2 cellular contexts compared by ENCODE assay signal in the genomic region with DNA sequence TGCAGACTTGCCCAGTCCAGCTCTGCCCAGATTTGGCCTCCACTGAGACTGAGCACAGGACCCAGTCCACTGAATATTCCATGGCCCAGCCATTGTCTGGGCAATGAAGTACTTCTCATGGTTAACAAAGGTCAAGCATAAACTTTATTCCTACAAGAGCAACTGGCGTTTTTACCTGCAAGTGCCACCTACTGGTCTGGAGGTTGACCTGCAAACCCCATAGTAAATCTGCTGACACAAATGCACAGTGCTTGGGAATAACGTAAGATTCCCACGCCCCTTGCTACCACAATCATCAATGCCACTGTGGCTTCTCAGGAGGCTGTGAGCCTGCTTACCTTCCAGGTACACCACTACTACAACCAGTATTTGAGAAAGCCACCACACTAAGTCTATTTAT.
TF ChIP-seq lines count a peak whose summit lies in the region.

No MANE protein-coding gene starts in this region.

TF ChIP-seq in IMR-90, 13 proteins besides CTCF, POLR2A, EP300 and RAD21:
- TF ChIP-seq, protein P1, sequence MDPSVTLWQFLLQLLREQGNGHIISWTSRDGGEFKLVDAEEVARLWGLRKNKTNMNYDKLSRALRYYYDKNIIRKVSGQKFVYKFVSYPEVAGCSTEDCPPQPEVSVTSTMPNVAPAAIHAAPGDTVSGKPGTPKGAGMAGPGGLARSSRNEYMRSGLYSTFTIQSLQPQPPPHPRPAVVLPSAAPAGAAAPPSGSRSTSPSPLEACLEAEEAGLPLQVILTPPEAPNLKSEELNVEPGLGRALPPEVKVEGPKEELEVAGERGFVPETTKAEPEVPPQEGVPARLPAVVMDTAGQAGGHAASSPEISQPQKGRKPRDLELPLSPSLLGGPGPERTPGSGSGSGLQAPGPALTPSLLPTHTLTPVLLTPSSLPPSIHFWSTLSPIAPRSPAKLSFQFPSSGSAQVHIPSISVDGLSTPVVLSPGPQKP (IDR thresholded peaks at IDR 0.05; ENCODE audit: borderline replicate concordance, low read depth, low read length), result no peak
- no peak for TF ChIP-seq FOS (IDR thresholded peaks at IDR 0.05; ENCODE audit: low read depth, low read length)
- TF ChIP-seq RCOR1 (IDR thresholded peaks at IDR 0.05; ENCODE audit: insufficient replicate concordance, low read length), result no peak
- no peak for TF ChIP-seq MAFK (IDR thresholded peaks at IDR 0.05; ENCODE audit: low read depth, low read length)
- TF ChIP-seq, protein P2, sequence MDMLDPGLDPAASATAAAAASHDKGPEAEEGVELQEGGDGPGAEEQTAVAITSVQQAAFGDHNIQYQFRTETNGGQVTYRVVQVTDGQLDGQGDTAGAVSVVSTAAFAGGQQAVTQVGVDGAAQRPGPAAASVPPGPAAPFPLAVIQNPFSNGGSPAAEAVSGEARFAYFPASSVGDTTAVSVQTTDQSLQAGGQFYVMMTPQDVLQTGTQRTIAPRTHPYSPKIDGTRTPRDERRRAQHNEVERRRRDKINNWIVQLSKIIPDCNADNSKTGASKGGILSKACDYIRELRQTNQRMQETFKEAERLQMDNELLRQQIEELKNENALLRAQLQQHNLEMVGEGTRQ (IDR thresholded peaks at IDR 0.05; ENCODE audit: low read depth, low read length), result no peak
- TF ChIP-seq SMC3 (IDR thresholded peaks at IDR 0.05; ENCODE audit: low read depth, low read length), result no peak
- TF ChIP-seq RFX5 (IDR thresholded peaks at IDR 0.05; ENCODE audit: low read depth, low read length), result no peak
- TF ChIP-seq MXI1 (IDR thresholded peaks at IDR 0.05; ENCODE audit: borderline replicate concordance, low read depth, low read length), result no peak
- TF ChIP-seq NFE2L2 (IDR thresholded peaks at IDR 0.05; ENCODE audit: low read depth, low read length), result no peak
- TF ChIP-seq CEBPB (IDR thresholded peaks at IDR 0.05; ENCODE audit: low read depth, low read length), result no peak
- no peak for TF ChIP-seq MAZ (IDR thresholded peaks at IDR 0.05; ENCODE audit: borderline replicate concordance, low read depth, low read length)

TF ChIP-seq in GM12878, 131 proteins besides CTCF, POLR2A, EP300 and RAD21:
- TF ChIP-seq LARP7 (IDR thresholded peaks at IDR 0.05) (no peak), RBBP5 (conservative IDR thresholded peaks at IDR 0.05) (no peak), FOXM1 (IDR thresholded peaks at IDR 0.05; ENCODE audit: low read depth, low read length) (no peak), NFXL1 (IDR thresholded peaks at IDR 0.05; ENCODE audit: borderline replicate concordance) (no peak), ESRRA (IDR thresholded peaks at IDR 0.05; ENCODE audit: low read length) (no peak), ZSCAN29 (IDR thresholded peaks at IDR 0.05) (no peak)
- TF ChIP-seq, protein P3, sequence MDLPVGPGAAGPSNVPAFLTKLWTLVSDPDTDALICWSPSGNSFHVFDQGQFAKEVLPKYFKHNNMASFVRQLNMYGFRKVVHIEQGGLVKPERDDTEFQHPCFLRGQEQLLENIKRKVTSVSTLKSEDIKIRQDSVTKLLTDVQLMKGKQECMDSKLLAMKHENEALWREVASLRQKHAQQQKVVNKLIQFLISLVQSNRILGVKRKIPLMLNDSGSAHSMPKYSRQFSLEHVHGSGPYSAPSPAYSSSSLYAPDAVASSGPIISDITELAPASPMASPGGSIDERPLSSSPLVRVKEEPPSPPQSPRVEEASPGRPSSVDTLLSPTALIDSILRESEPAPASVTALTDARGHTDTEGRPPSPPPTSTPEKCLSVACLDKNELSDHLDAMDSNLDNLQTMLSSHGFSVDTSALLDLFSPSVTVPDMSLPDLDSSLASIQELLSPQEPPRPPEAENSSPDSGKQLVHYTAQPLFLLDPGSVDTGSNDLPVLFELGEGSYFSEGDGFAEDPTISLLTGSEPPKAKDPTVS (IDR thresholded peaks at IDR 0.05; ENCODE audit: low read depth, low read length), result no peak
- TF ChIP-seq, protein P4, sequence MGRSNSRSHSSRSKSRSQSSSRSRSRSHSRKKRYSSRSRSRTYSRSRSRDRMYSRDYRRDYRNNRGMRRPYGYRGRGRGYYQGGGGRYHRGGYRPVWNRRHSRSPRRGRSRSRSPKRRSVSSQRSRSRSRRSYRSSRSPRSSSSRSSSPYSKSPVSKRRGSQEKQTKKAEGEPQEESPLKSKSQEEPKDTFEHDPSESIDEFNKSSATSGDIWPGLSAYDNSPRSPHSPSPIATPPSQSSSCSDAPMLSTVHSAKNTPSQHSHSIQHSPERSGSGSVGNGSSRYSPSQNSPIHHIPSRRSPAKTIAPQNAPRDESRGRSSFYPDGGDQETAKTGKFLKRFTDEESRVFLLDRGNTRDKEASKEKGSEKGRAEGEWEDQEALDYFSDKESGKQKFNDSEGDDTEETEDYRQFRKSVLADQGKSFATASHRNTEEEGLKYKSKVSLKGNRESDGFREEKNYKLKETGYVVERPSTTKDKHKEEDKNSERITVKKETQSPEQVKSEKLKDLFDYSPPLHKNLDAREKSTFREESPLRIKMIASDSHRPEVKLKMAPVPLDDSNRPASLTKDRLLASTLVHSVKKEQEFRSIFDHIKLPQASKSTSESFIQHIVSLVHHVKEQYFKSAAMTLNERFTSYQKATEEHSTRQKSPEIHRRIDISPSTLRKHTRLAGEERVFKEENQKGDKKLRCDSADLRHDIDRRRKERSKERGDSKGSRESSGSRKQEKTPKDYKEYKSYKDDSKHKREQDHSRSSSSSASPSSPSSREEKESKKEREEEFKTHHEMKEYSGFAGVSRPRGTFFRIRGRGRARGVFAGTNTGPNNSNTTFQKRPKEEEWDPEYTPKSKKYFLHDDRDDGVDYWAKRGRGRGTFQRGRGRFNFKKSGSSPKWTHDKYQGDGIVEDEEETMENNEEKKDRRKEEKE (IDR thresholded peaks at IDR 0.05), result no peak
- TF ChIP-seq, protein P5, sequence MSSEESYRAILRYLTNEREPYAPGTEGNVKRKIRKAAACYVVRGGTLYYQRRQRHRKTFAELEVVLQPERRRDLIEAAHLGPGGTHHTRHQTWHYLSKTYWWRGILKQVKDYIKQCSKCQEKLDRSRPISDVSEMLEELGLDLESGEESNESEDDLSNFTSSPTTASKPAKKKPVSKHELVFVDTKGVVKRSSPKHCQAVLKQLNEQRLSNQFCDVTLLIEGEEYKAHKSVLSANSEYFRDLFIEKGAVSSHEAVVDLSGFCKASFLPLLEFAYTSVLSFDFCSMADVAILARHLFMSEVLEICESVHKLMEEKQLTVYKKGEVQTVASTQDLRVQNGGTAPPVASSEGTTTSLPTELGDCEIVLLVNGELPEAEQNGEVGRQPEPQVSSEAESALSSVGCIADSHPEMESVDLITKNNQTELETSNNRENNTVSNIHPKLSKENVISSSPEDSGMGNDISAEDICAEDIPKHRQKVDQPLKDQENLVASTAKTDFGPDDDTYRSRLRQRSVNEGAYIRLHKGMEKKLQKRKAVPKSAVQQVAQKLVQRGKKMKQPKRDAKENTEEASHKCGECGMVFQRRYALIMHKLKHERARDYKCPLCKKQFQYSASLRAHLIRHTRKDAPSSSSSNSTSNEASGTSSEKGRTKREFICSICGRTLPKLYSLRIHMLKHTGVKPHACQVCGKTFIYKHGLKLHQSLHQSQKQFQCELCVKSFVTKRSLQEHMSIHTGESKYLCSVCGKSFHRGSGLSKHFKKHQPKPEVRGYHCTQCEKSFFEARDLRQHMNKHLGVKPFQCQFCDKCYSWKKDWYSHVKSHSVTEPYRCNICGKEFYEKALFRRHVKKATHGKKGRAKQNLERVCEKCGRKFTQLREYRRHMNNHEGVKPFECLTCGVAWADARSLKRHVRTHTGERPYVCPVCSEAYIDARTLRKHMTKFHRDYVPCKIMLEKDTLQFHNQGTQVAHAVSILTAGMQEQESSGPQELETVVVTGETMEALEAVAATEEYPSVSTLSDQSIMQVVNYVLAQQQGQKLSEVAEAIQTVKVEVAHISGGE (CRISPR knock-in tag; IDR thresholded peaks at IDR 0.05), result no peak
- TF ChIP-seq, protein P2 (IDR thresholded peaks at IDR 0.05; ENCODE audit: borderline replicate concordance, low read depth, low read length), result no peak
TF ChIP-seq in GM12878: peak in this region for 0.
